ENCODE assay signal across 8 cellular contexts in the genomic region with DNA sequence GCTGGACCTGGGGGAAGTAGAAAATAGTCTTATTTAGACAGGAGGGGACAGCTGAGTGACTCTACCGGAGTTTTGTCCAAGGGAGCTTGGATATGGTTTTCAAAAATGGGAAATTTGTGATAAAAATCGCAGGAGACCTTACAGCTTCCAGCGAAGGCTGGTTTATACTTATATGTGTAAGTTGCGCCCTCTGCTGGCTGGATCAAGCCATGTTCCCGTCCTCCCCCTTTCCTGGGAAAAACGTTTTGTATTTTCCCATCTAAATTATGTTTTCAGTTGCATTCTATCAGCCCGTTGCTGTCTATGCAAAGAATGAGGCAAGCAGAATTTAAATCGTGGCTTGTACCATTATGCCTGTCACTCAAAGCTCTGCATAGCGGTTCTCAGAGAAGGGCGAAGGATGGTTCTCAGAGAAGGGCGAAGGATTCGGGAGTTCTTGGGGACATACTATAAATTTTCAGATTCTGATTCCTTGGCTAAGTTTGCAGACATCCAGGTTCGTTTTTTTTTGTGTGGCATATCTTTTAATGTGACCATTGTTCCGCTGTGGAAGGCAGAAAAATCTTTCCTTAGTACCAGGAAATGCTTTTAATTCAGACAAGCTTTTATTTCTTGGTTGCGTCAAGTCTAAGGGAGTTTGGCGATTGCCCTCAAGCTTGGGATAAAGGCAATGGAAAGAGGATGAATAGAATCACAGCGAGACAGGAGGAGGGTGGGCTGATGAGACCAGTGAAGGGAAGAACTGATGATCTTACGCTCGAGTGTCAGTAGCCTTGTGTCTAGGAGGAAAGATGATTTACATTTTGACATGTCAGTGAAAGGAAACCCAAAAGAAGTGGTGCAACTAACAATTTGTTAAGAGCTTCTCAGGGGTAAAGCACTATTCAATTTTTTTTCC.
DNase-seq lines count a peak whose midpoint lies in the region; ATAC-seq, FAIRE-seq and TF ChIP-seq lines count a peak whose summit lies in the region.

No MANE protein-coding gene starts in this region.

- ATAC-seq in naive B cell (ENCODE audit: low read depth in 2 of 2): no peak

- DNase-seq in ACHN (peak; percentile 18), GM13977 (ENCODE audit: low spot score) (peak; percentile 17), NCI-H2107 treated with DMSO at 0.1 percent for 48 hours (lab: John Stamatoyannopoulos, UW; ENCODE audit: unreplicated experiment) (peak; percentile 47), erythroblast (lab: John Stamatoyannopoulos, UW) (peak; percentile 28 to 66), naive B cell (peak; percentile 10), suprapubic skin (ENCODE audit: low spot score in 2 of 2) (peak in 1 of 2 donors; percentile 63), H54 (ENCODE audit: insufficient read length, low spot score) (no peak)
- DNase-seq in activated CD4-positive, alpha-beta T cell treated with anti-CD3 and anti-CD28 coated beads, Interleukin-2, amount 50 U/mL, for 48 hours: peak; percentile 39 to 53

- H3K27me3 Mint-ChIP-seq in naive B cell: peaks cover 5 to 26% (median 7%) of the 10 kb centered on the region in 3 donors

- in situ Hi-C loops in ACHN (cut with HindIII; ENCODE audit: low pct_ligation_motif_present, low pct_unique_long_range_greater_than_20kb, low sequenced_read_pairs): no loop called here
- in situ Hi-C loops in GM13977 (cut with MboI; ENCODE audit: low pct_unique_long_range_greater_than_20kb, low sequenced_read_pairs, unreplicated experiment): loop anchor here (25.0 kb wide), 1 partner anchor 407 kb away; no protein-coding TSS in a partner anchor

- no peak for FAIRE-seq in H54 (lab: Jason Lieb, UNC)

- no peak for TF ChIP-seq EP300 in suprapubic skin (IDR thresholded peaks at IDR 0.05)

- TF ChIP-seq CTCF in GM13977 (IDR thresholded peaks at IDR 0.05; ENCODE audit: extremely low read depth, insufficient read depth, missing control alignments) (peak; percentile 78), suprapubic skin (IDR thresholded peaks at IDR 0.05) (peak; percentile 39 to 45)

- H3K27ac ChIP-seq in suprapubic skin: no peak overlapping the region

- TF ChIP-seq POLR2A in erythroblast (IDR thresholded peaks at IDR 0.05; ENCODE audit: low read length) (no peak), suprapubic skin (IDR thresholded peaks at IDR 0.05) (no peak), H54 (IDR thresholded peaks at IDR 0.05; ENCODE audit: low read depth, low read length) (no peak)

- H3K9me3 ChIP-seq in suprapubic skin: no peaks in the 10 kb centered on the region

- no peaks in the 10 kb centered on the region for H3K4me1 ChIP-seq in suprapubic skin

- no peak overlapping the region for H3K4me3 ChIP-seq in suprapubic skin

- no peaks in the 10 kb centered on the region for H3K36me3 ChIP-seq in suprapubic skin

- H3K4me3 Mint-ChIP-seq in naive B cell: no peak overlapping the region

- WGBS in suprapubic skin: 21% methylated on average over 19 of the region's 19 CpGs

- peaks cover 0 to 5% (median 0%) of the 10 kb centered on the region in 3 donors for H3K4me1 Mint-ChIP-seq in naive B cell

- H3K36me3 Mint-ChIP-seq in naive B cell: no peaks in the 10 kb centered on the region

- no peak overlapping the region for H3K27ac Mint-ChIP-seq in naive B cell

- H3K9me3 Mint-ChIP-seq in naive B cell: peaks cover 0 to 15% (median 2%) of the 10 kb centered on the region in 7 donors

- no peaks in the 10 kb centered on the region for H3K27me3 ChIP-seq in suprapubic skin
